In genomic region chr9:70407081-70407503, GRCh38 we compare ENCODE assay signal across 9 cellular contexts. TPM values are rescaled to one million over a fixed set of nuclear protein-coding genes. Genes with fewer than 3 reads are reported as not detected.
A peak's percentile ranks its signal among the peaks of the same experiment; 100 is the strongest.
DNase-seq lines count a peak whose midpoint lies in the region; ATAC-seq lines count a peak whose summit lies in the region.
"Had no signal": no experiment of that assay in that cellular context is flagged by ENCODE, and none has a peak within 500 bp of the region (broad histone marks: within the 10 kb centered on the region; RNA-seq: fewer than 3 reads in every experiment).

No MANE protein-coding gene starts in this region.

- H3K27ac Mint-ChIP-seq in activated T-helper 1 cell treated with anti-CD3 and anti-CD28 coated beads, Interleukin-12 subunit alpha, Interleukin-12 subunit beta, Interleukin-2, Interleukin-4 antibody, amounts not matched to agents 30 ng/mL and 10 ng/mL and 1 ng/mL, durations not matched to agents 14 hours and 24 hours and 36 hours = peak overlapping the region; percentile 63
- peak overlapping the region; percentile 93 for H3K27ac Mint-ChIP-seq in stimulated activated memory B cell treated with anti-CD40 and anti-IgM and Interleukin-4, amounts not matched to agents 10 μg/mL and 1 μg/mL and 100 μg/mL, for 72 hours

- peaks cover 15% of the 10 kb centered on the region for H3K36me3 Mint-ChIP-seq in activated T-helper 1 cell treated with anti-CD3 and anti-CD28 coated beads, Interleukin-12 subunit alpha, Interleukin-12 subunit beta, Interleukin-2, Interleukin-4 antibody, amounts not matched to agents 30 ng/mL and 10 ng/mL and 1 ng/mL, durations not matched to agents 14 hours and 24 hours and 36 hours (ENCODE audit: low read depth)
- no peaks in the 10 kb centered on the region for H3K36me3 Mint-ChIP-seq in stimulated activated memory B cell treated with anti-CD40 and anti-IgM and Interleukin-4, amounts not matched to agents 10 μg/mL and 1 μg/mL and 100 μg/mL, for 72 hours

- no peaks in the 10 kb centered on the region for H3K27me3 Mint-ChIP-seq in activated T-helper 1 cell treated with anti-CD3 and anti-CD28 coated beads, Interleukin-12 subunit alpha, Interleukin-12 subunit beta, Interleukin-2, Interleukin-4 antibody, amounts not matched to agents 30 ng/mL and 10 ng/mL and 1 ng/mL, durations not matched to agents 14 hours and 24 hours and 36 hours (ENCODE audit: insufficient read depth)
- no peaks in the 10 kb centered on the region for H3K27me3 Mint-ChIP-seq in stimulated activated memory B cell treated with anti-CD40 and anti-IgM and Interleukin-4, amounts not matched to agents 10 μg/mL and 1 μg/mL and 100 μg/mL, for 72 hours

- peak; percentile 34 for DNase-seq in NCI-H1436 (lab: John Stamatoyannopoulos, UW)
- no peak for DNase-seq in NCI-H1436 treated with DMSO at 0.1 percent for 48 hours (lab: John Stamatoyannopoulos, UW)
- DNase-seq in activated T-helper 1 cell treated with anti-CD3 and anti-CD28 coated beads, Interleukin-12 subunit alpha, Interleukin-12 subunit beta, Interleukin-2, Interleukin-4 antibody, amounts not matched to agents 30 ng/mL and 10 ng/mL and 1 ng/mL, durations not matched to agents 14 hours and 24 hours and 36 hours (ENCODE audit: low spot score) = no peak
- peak; percentile 82 for DNase-seq in glomerular visceral epithelial cell (ENCODE audit: extremely low spot score)
- DNase-seq in DMS79 (lab: John Stamatoyannopoulos, UW) = no peak
- no peak for DNase-seq in germinal center (ENCODE audit: low spot score)
- no peak for DNase-seq in amygdala (lab: John Stamatoyannopoulos, UW)
- DNase-seq: ACHN had no signal

- H3K4me1 Mint-ChIP-seq in activated T-helper 1 cell treated with anti-CD3 and anti-CD28 coated beads, Interleukin-12 subunit alpha, Interleukin-12 subunit beta, Interleukin-2, Interleukin-4 antibody, amounts not matched to agents 30 ng/mL and 10 ng/mL and 1 ng/mL, durations not matched to agents 14 hours and 24 hours and 36 hours (ENCODE audit: low read depth) = peaks cover 74% of the 10 kb centered on the region
- peaks cover 53% of the 10 kb centered on the region for H3K4me1 Mint-ChIP-seq in stimulated activated memory B cell treated with anti-CD40 and anti-IgM and Interleukin-4, amounts not matched to agents 10 μg/mL and 1 μg/mL and 100 μg/mL, for 72 hours

- peak overlapping the region; percentile 21 for H3K4me3 Mint-ChIP-seq in activated T-helper 1 cell treated with anti-CD3 and anti-CD28 coated beads, Interleukin-12 subunit alpha, Interleukin-12 subunit beta, Interleukin-2, Interleukin-4 antibody, amounts not matched to agents 30 ng/mL and 10 ng/mL and 1 ng/mL, durations not matched to agents 14 hours and 24 hours and 36 hours
- H3K4me3 Mint-ChIP-seq in stimulated activated memory B cell treated with anti-CD40 and anti-IgM and Interleukin-4, amounts not matched to agents 10 μg/mL and 1 μg/mL and 100 μg/mL, for 72 hours = no peak overlapping the region

- no peaks in the 10 kb centered on the region for H3K9me3 Mint-ChIP-seq in activated T-helper 1 cell treated with anti-CD3 and anti-CD28 coated beads, Interleukin-12 subunit alpha, Interleukin-12 subunit beta, Interleukin-2, Interleukin-4 antibody, amounts not matched to agents 30 ng/mL and 10 ng/mL and 1 ng/mL, durations not matched to agents 14 hours and 24 hours and 36 hours
- H3K9me3 Mint-ChIP-seq in stimulated activated memory B cell treated with anti-CD40 and anti-IgM and Interleukin-4, amounts not matched to agents 10 μg/mL and 1 μg/mL and 100 μg/mL, for 72 hours = no peaks in the 10 kb centered on the region

- ATAC-seq in stimulated activated memory B cell treated with anti-CD40 and anti-IgM and Interleukin-4, amounts not matched to agents 10 μg/mL and 1 μg/mL and 100 μg/mL, for 72 hours = no peak

- intact Hi-C loops in activated T-helper 1 cell treated with anti-CD3 and anti-CD28 coated beads, Interleukin-12 subunit alpha, Interleukin-12 subunit beta, Interleukin-2, Interleukin-4 antibody, amounts not matched to agents 30 ng/mL and 10 ng/mL and 1 ng/mL, durations not matched to agents 14 hours and 24 hours and 36 hours (cut with micrococcal nuclease) = loop anchor here (2.0 kb wide), 1 partner anchor 14 kb away; no protein-coding TSS in a partner anchor

RNA-seq across cellular contexts. Expression of gene KLF9, which starts 7.4 kb away (rescaled TPM):
- 18.1 and 19.0 TPM in 2 replicates for total RNA-seq in activated T-helper 1 cell treated with anti-CD3 and anti-CD28 coated beads, Interleukin-12 subunit alpha, Interleukin-12 subunit beta, Interleukin-2, Interleukin-4 antibody, amounts not matched to agents 30 ng/mL and 10 ng/mL and 1 ng/mL, durations not matched to agents 14 hours and 24 hours and 36 hours

Comparison
In these comparisons a context has a peak if more than half of its experiments do, and no peak if none do; other contexts are left out.
1. DNase-seq: peak in NCI-H1436 (single experiment) and glomerular visceral epithelial cell (single experiment); none in NCI-H1436 treated with DMSO at 0.1 percent for 48 hours (single experiment), activated T-helper 1 cell treated with anti-CD3 and anti-CD28 coated beads, Interleukin-12 subunit alpha, Interleukin-12 subunit beta, Interleukin-2, Interleukin-4 antibody, amounts not matched to agents 30 ng/mL and 10 ng/mL and 1 ng/mL, durations not matched to agents 14 hours and 24 hours and 36 hours (single experiment), DMS79 (single experiment), germinal center (single experiment) and amygdala (0 of 56).